ENCODE assay signal across 9 cellular contexts in genomic region chr14:103872492-103873113, GRCh38. TPM values are rescaled to one million over a fixed set of nuclear protein-coding genes. Genes with fewer than 3 reads are reported as not detected.
A peak's percentile ranks its signal among the peaks of the same experiment; 100 is the strongest.
DNase-seq lines count a peak whose midpoint lies in the region; ATAC-seq, FAIRE-seq and TF ChIP-seq lines count a peak whose summit lies in the region.
"Had no signal": no experiment of that assay in that cellular context is flagged by ENCODE, and none has a peak within 500 bp of the region (broad histone marks: within the 10 kb centered on the region; RNA-seq: fewer than 3 reads in every experiment).

No MANE protein-coding gene starts in this region.

- H3K4me3 ChIP-seq in HUES48 (ENCODE audit: low read depth, low read length) = peak overlapping the region; percentile 50; the same call in 1 of the 2 replicates
- peak overlapping the region in 3 of 4 experiments; percentile 26 to 52 (median 32); a peak in 4 of 8 replicates for H3K4me3 ChIP-seq in H1 (ENCODE audit: extremely low read depth in 1 of 4, insufficient read depth in 2 of 4, low read depth in 3 of 4, low read length in 4 of 4)
- peak overlapping the region in 3 of 4 donors; percentile 21 to 34 (median 31) for H3K4me3 ChIP-seq in sigmoid colon
- H3K4me3 ChIP-seq: SJSA1 had no signal

- TF ChIP-seq RAD21 in H1 (IDR thresholded peaks at IDR 0.05 in 1 of 2, conservative IDR thresholded peaks at IDR 0.05 in 1 of 2; ENCODE audit: low read depth in 2 of 2, low read length in 2 of 2) = no peak

- POLR2A ChIA-PET in H1 (lab: Charles Lee; ENCODE audit: partially characterized antibody) = interaction anchor here (0.7 to 1.1 kb wide), 3 partner anchors 9 to 38 kb away, joined by 3 to 5 read pairs (median 4); no protein-coding TSS in a partner anchor

- H2BK5ac ChIP-seq in H1 (ENCODE audit: low read depth, low read length) = peak overlapping the region; percentile 88; the same call in 1 of the 2 replicates

- H3K9me3 ChIP-seq in HUES48 (ENCODE audit: control insufficient read depth, insufficient read depth, low read length) = no peaks in the 10 kb centered on the region
- H3K9me3 ChIP-seq in H1 (ENCODE audit: insufficient read depth in 2 of 2, low read depth in 1 of 2, low read length in 1 of 2) = no peaks in the 10 kb centered on the region
- no peaks in the 10 kb centered on the region for H3K9me3 ChIP-seq in sigmoid colon
- H3K9me3 ChIP-seq: SJSA1 had no signal

- H3K27me3 ChIP-seq in HUES48 (ENCODE audit: control insufficient read depth, insufficient read depth, low read length) = no peaks in the 10 kb centered on the region
- no peaks in the 10 kb centered on the region; a peak in 1 of 7 replicates for H3K27me3 ChIP-seq in H1 (replicated peaks in 1 of 4; ENCODE audit: control insufficient read depth in 3 of 4, extremely low read depth in 1 of 4, insufficient read depth in 3 of 4, low read length in 3 of 4)
- H3K27me3 ChIP-seq in sigmoid colon = peaks cover 0 to 6% (median 0%) of the 10 kb centered on the region in 3 donors
- H3K27me3 ChIP-seq: SJSA1 had no signal

- H3K9ac ChIP-seq in HUES48 (ENCODE audit: low read depth, low read length) (no peak overlapping the region; the same call in 1 of the 2 replicates), H1 (replicated peaks in 1 of 4; ENCODE audit: extremely low read depth in 1 of 4, low read depth in 3 of 4, low read length in 3 of 4) (no peak overlapping the region)

- H3K27ac ChIP-seq in HUES48 (ENCODE audit: low read depth, low read length) (peak overlapping the region; percentile 67), H1 (ENCODE audit: low read depth, low read length) (no peak overlapping the region), sigmoid colon (no peak overlapping the region)
- H3K27ac ChIP-seq: SJSA1 had no signal

- H3K23me2 ChIP-seq in H1 (ENCODE audit: low read depth, low read length) = peaks cover 9% of the 10 kb centered on the region; the same call in 1 of the 2 replicates

- H3K79me1 ChIP-seq in H1 (ENCODE audit: low read depth, low read length) = no peaks in the 10 kb centered on the region

- H2BK120ac ChIP-seq in H1 (replicated peaks; ENCODE audit: low read depth, low read length) = peak overlapping the region; percentile 59

- no peak overlapping the region for H3K14ac ChIP-seq in H1 (ENCODE audit: insufficient read length)

- H2AK5ac ChIP-seq in H1 (ENCODE audit: low read depth, low read length) = no peak overlapping the region

- H2BK20ac ChIP-seq in H1 (ENCODE audit: low read length) = no peak overlapping the region

- DNase-seq in GM13977 (ENCODE audit: low spot score) = peak; percentile 82
- DNase-seq in H1 (ENCODE audit: low read depth in 1 of 2, low spot score in 2 of 2) = peak in 1 of 2 experiments; percentile 63
- no peak for DNase-seq in sigmoid colon
- no peak for DNase-seq in amniotic stem cell (lab: John Stamatoyannopoulos, UW)
- no peak for DNase-seq in NCI-H1694 (lab: John Stamatoyannopoulos, UW)
- no peak for DNase-seq in cerebellum (ENCODE audit: low spot score)

- no peak overlapping the region for H3K56ac ChIP-seq in H1 (replicated peaks; ENCODE audit: insufficient read length, low read depth, low read length)

- H3K36me3 ChIP-seq in HUES48 (ENCODE audit: control insufficient read depth, insufficient read depth, low read length) (no peaks in the 10 kb centered on the region), H1 (ENCODE audit: control insufficient read depth in 2 of 4, insufficient read depth in 4 of 4, low read length in 3 of 4) (no peaks in the 10 kb centered on the region), sigmoid colon (no peaks in the 10 kb centered on the region)
- H3K36me3 ChIP-seq: SJSA1 had no signal

- H3K4me1 ChIP-seq in HUES48 (ENCODE audit: control insufficient read depth, insufficient read depth, low read length) = peaks cover 10% of the 10 kb centered on the region
- H3K4me1 ChIP-seq in H1 (replicated peaks in 1 of 4; ENCODE audit: control insufficient read depth in 3 of 4, insufficient read depth in 4 of 4, low read length in 3 of 4) = peaks cover 4 to 14% (median 9%) of the 10 kb centered on the region in 4 experiments
- peaks cover 0 to 15% (median 11%) of the 10 kb centered on the region in 4 donors for H3K4me1 ChIP-seq in sigmoid colon
- H3K4me1 ChIP-seq: SJSA1 had no signal

- H4K91ac ChIP-seq in H1 (replicated peaks; ENCODE audit: insufficient read length, low read length) = peak overlapping the region; percentile 93

- H4K5ac ChIP-seq in H1 (ENCODE audit: insufficient read length, low read depth, low read length) = peak overlapping the region; percentile 25

- peak overlapping the region; percentile 57 to 61 for H3K4me2 ChIP-seq in H1 (ENCODE audit: insufficient read depth in 1 of 2, low read depth in 2 of 2, low read length in 2 of 2)

- H2AFZ ChIP-seq in H1 (ENCODE audit: low read length) = 0 out of 2 replicates have a peak overlapping the region, but pooled peaks have one; percentile 18

- 0 out of 2 replicates have a peak overlapping the region, but pooled peaks have one; percentile 72 for H2BK15ac ChIP-seq in H1 (ENCODE audit: low read length)

- no peak for ATAC-seq in GM21526 (IDR thresholded peaks at IDR 0.05; ENCODE audit: low FRiP score, unreplicated experiment)

- H3K23ac ChIP-seq in H1 (ENCODE audit: insufficient read length) = no peak overlapping the region

- TF ChIP-seq CTCF in GM13977 (IDR thresholded peaks at IDR 0.05; ENCODE audit: extremely low read depth, insufficient read depth, missing control alignments) (no peak), H1 (IDR thresholded peaks at IDR 0.05; ENCODE audit: control extremely low read depth in 1 of 3, insufficient read depth in 1 of 3, low read depth in 1 of 3, low read length in 3 of 3) (no peak), sigmoid colon (IDR thresholded peaks at IDR 0.05) (no peak)

- no peak for FAIRE-seq in H1 (lab: Jason Lieb, UNC)

- no peaks in the 10 kb centered on the region for H4K20me1 ChIP-seq in H1 (replicated peaks in 1 of 2; ENCODE audit: control insufficient read depth in 1 of 2, insufficient read depth in 2 of 2, low read length in 2 of 2)

- no peaks in the 10 kb centered on the region for H3K79me2 ChIP-seq in H1 (ENCODE audit: control insufficient read depth in 1 of 2, insufficient read depth in 2 of 2, low read length in 2 of 2)

- no peak for TF ChIP-seq EP300 in H1 (IDR thresholded peaks at IDR 0.05; ENCODE audit: borderline replicate concordance in 1 of 2, low read depth in 2 of 2, low read length in 2 of 2)
- no peak for TF ChIP-seq EP300 in sigmoid colon (IDR thresholded peaks at IDR 0.05)

- intact Hi-C loops in sigmoid colon (cut with DNase I) = no loop called here

- H4K8ac ChIP-seq in H1 (ENCODE audit: extremely low read depth, insufficient read depth, low read length) = peak overlapping the region; percentile 79

- H3K4ac ChIP-seq in H1 (replicated peaks; ENCODE audit: insufficient read length, low read depth, low read length) = peak overlapping the region; percentile 53

- in situ Hi-C loops in GM13977 (cut with MboI; ENCODE audit: low pct_unique_long_range_greater_than_20kb, low sequenced_read_pairs, unreplicated experiment) = no loop called here

- TF ChIP-seq POLR2A in H1 (IDR thresholded peaks at IDR 0.05; ENCODE audit: control extremely low read depth in 1 of 2, low read depth in 2 of 2, low read length in 2 of 2) (no peak), sigmoid colon (IDR thresholded peaks at IDR 0.05) (no peak)

- peak overlapping the region; percentile 87 for H3K18ac ChIP-seq in H1 (ENCODE audit: extremely low read depth, low read length)

- CTCF ChIA-PET in H1 (lab: Charles Lee; ENCODE audit: partially characterized antibody) = interaction anchor here (0.6 to 1.2 kb wide), 5 partner anchors 9 to 63 kb away, joined by 3 to 5 read pairs (median 4); no protein-coding TSS in a partner anchor

- H2BK12ac ChIP-seq in H1 (ENCODE audit: low read depth, low read length) = peak overlapping the region; percentile 68; the same call in 1 of the 2 replicates

- WGBS in H1 (ENCODE audit: extremely low coverage in 1 of 2, insufficient coverage in 1 of 2, insufficient read length in 1 of 2, insufficient replicate concordance in 2 of 2, low coverage in 1 of 2, low lambda C conversion rate in 2 of 2, missing lambda C conversion rate in 1 of 2), 2 experiments = 78% methylated on average over 12 of the region's 12 CpGs; no CpG with 5 or more reads in 1 of the 2 experiments
- 43 to 59% methylated on average over 12 of the region's 12 CpGs for WGBS in sigmoid colon, 2 donors

TF ChIP-seq in H1, 55 proteins besides CTCF, POLR2A, EP300 and RAD21 (continues in another document):
- TF ChIP-seq HDAC6 (IDR thresholded peaks at IDR 0.05; ENCODE audit: low read depth, low read length) (no peak), GABPA (IDR thresholded peaks at IDR 0.05; ENCODE audit: borderline replicate concordance, insufficient read depth, low read length) (no peak), RXRA (IDR thresholded peaks at IDR 0.05; ENCODE audit: insufficient read depth, low read depth, low read length) (no peak), CBX8 (IDR thresholded peaks at IDR 0.05; ENCODE audit: borderline replicate concordance, low read depth, low read length) (no peak), SUZ12 (IDR thresholded peaks at IDR 0.05; ENCODE audit: low read length) (no peak)

RNA-seq across cellular contexts. Expression of gene PPP1R13B, which starts 25.2 kb away (rescaled TPM):
- total RNA-seq in H1 (2021; fragmentation: NEBNext Ultra II Directional; extraction: Animal tissue kit (Norgen Biotek cat#: 25700)) = 8.9 and 9.7 TPM in 2 replicates
- 2.6 and 4.5 TPM in 2 replicates for polyA plus RNA-seq in H1 (2011; rRNA removed)
- polyA plus RNA-seq in H1 (2011; cell fraction: cytosol; rRNA removed) = 2.7 TPM
- polyA plus RNA-seq in H1 (2011; cell fraction: nucleus; rRNA removed) = 9.9 TPM
- 5.3 to 8.0 TPM (median 5.5 TPM) in 4 replicates for polyA plus RNA-seq in H1 (2012, experiment 1 of 2)
- 2.4 TPM for polyA plus RNA-seq in H1 (2012, experiment 2 of 2)
- 4.8 TPM for polyA plus RNA-seq in H1 (2013, experiment 1 of 2)
- polyA plus RNA-seq in H1 (2013, experiment 2 of 2) = 5.1 TPM
- 5.4 and 9.3 TPM in 2 replicates for polyA minus RNA-seq in H1 (2011; rRNA and poly(A)+ RNA removed)
- 5.7 TPM for polyA minus RNA-seq in H1 (2011; cell fraction: cytosol; rRNA and poly(A)+ RNA removed)
- 7.7 TPM for polyA minus RNA-seq in H1 (2011; cell fraction: nucleus; rRNA and poly(A)+ RNA removed)
- total RNA-seq in sigmoid colon = 10 to 100 TPM in 2 of 4 donors, 1 to 10 TPM in 2; 8.6 to 10.5 (median 10.1) TPM
- 10 to 100 TPM in 1 of 3 donors, 1 to 10 TPM in 2; 9.6 to 26.9 (median 9.9) TPM for polyA plus RNA-seq in sigmoid colon
- 15.6 TPM for total RNA-seq in cerebellum

RNA-seq across cellular contexts. Expression of gene TDRD9, which starts 55.7 kb away (rescaled TPM):
- total RNA-seq in H1 (2021; fragmentation: NEBNext Ultra II Directional; extraction: Animal tissue kit (Norgen Biotek cat#: 25700)) = not detected in 2 replicates
- polyA plus RNA-seq in H1 (2011; rRNA removed) (not detected in 2 replicates), sigmoid colon (1 to 10 TPM in 2 of 3 donors, under 1 TPM in 1; 0.58 to 1.2 (median 1.2) TPM)
- 0.03 TPM for polyA plus RNA-seq in H1 (2011; cell fraction: cytosol; rRNA removed)
- polyA plus RNA-seq in H1 (2011; cell fraction: nucleus; rRNA removed) = not detected
- not detected in 4 replicates for polyA plus RNA-seq in H1 (2012, experiment 1 of 2)
- not detected for polyA plus RNA-seq in H1 (2012, experiment 2 of 2)
- under 0.01 TPM for polyA plus RNA-seq in H1 (2013, experiment 1 of 2)
- 0.02 TPM for polyA plus RNA-seq in H1 (2013, experiment 2 of 2)
- polyA minus RNA-seq in H1 (2011; rRNA and poly(A)+ RNA removed) = 0.16 TPM in 1 of 2 replicates, not detected in the other
- polyA minus RNA-seq in H1 (2011; cell fraction: cytosol; rRNA and poly(A)+ RNA removed) = not detected
- 0.20 TPM for polyA minus RNA-seq in H1 (2011; cell fraction: nucleus; rRNA and poly(A)+ RNA removed)
- total RNA-seq in sigmoid colon (1 to 10 TPM in 2 of 4 donors, under 1 TPM in 2; 0.68 to 4.6 (median 2.0) TPM), cerebellum (2.4 TPM)
